Comparison of ENCODE assay signal across 20 cellular contexts in the genomic region with DNA sequence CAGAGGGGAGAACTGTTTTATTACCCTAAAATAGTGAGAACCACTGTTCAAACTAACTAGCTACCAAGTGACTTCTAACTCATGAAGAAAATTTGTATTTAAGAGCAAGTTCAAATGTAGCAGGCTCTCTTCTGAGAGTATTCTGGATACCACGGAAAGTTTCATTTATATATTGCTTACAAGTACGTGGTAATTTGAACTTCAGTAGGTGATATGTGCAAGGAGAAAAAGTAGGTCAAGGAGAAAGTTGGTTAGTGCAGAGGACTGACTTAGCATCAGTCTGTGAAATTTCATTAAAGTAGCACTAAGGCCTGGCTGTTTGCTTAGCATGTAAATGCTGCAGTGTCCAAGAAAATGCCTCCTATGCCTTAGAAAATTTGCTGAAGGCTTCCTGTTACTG. TPM values are rescaled to one million over a fixed set of nuclear protein-coding genes. Genes with fewer than 3 reads are reported as not detected.
DNase-seq lines count a peak whose midpoint lies in the region; ATAC-seq, FAIRE-seq and TF ChIP-seq lines count a peak whose summit lies in the region.
"Had no signal": no experiment of that assay in that cellular context is flagged by ENCODE, and none has a peak within 500 bp of the region (broad histone marks: within the 10 kb centered on the region; RNA-seq: fewer than 3 reads in every experiment).

No MANE protein-coding gene starts in this region.

- H3K36me3 Mint-ChIP-seq in astrocyte (ENCODE audit: low read depth, unreplicated experiment), result no peaks in the 10 kb centered on the region

- DNase-seq in D721Med (ENCODE audit: insufficient read length, low spot score) (no peak), GM12892 (ENCODE audit: insufficient read length) (no peak), astrocyte (ENCODE audit: low read depth) (no peak), NCI-H510A treated with DMSO at 0.1 percent for 48 hours (lab: John Stamatoyannopoulos, UW) (no peak), GM10248 (ENCODE audit: extremely low spot score) (no peak), NCI-H1048 (lab: John Stamatoyannopoulos, UW) (no peak)
- DNase-seq: ACHN; CD4-positive, alpha-beta T cell; DMS153; DMS79 treated with DMSO at 0.1 percent for 48 hours; GDM1; IMR-90; KG1 had no signal

- H3K27me3 Mint-ChIP-seq in astrocyte (ENCODE audit: low read depth, unreplicated experiment), result no peaks in the 10 kb centered on the region
- H3K27me3 Mint-ChIP-seq: CD4-positive, alpha-beta T cell had no signal

- H3K9ac ChIP-seq in KMS-11, result no peak overlapping the region
- no peak overlapping the region for H3K9ac ChIP-seq in astrocyte (ENCODE audit: low read length)
- H3K9ac ChIP-seq: BLaER1 treated with 17β-estradiol and CSF1 and Interleukin-3, amounts not matched to agents 10 nM and 100 nM had no signal

- peak overlapping the region; percentile 30; the same call in 1 of the 2 replicates for H3K4me2 ChIP-seq in KMS-11
- no peak overlapping the region for H3K4me2 ChIP-seq in astrocyte (ENCODE audit: low read length)
- H3K4me2 ChIP-seq: BLaER1 treated with 17β-estradiol and CSF1 and Interleukin-3, amounts not matched to agents 10 nM and 100 nM had no signal

- no peaks in the 10 kb centered on the region for H3K9me3 Mint-ChIP-seq in astrocyte (ENCODE audit: unreplicated experiment)
- H3K9me3 Mint-ChIP-seq: CD4-positive, alpha-beta T cell had no signal

- H2AFZ ChIP-seq in KMS-11 (ENCODE audit: low read depth) (no peak overlapping the region), astrocyte (ENCODE audit: low read depth, low read length) (no peak overlapping the region)

- H3K27ac ChIP-seq in KMS-11 (no peak overlapping the region), astrocyte (ENCODE audit: low read depth, low read length) (no peak overlapping the region)
- H3K27ac ChIP-seq: BLaER1 treated with 17β-estradiol and CSF1 and Interleukin-3, amounts not matched to agents 10 nM and 100 nM; HL-60 had no signal

- H3K27me3 ChIP-seq in KMS-11 (ENCODE audit: insufficient read depth, low read depth), result no peaks in the 10 kb centered on the region
- H3K27me3 ChIP-seq in astrocyte (ENCODE audit: insufficient read depth, low read length), result no peaks in the 10 kb centered on the region
- H3K27me3 ChIP-seq: BLaER1 treated with 17β-estradiol and CSF1 and Interleukin-3, amounts not matched to agents 10 nM and 100 nM had no signal

- H3K79me2 ChIP-seq in KMS-11 (ENCODE audit: insufficient read depth, low read depth) (no peaks in the 10 kb centered on the region), astrocyte (ENCODE audit: insufficient read depth, low read length) (no peaks in the 10 kb centered on the region)

- H3K4me3 ChIP-seq in KMS-11 (IDR thresholded peaks at IDR 0.05; ENCODE audit: insufficient read depth, low read depth, low read length) (no peak overlapping the region), astrocyte (ENCODE audit: insufficient read depth, low read depth, low read length) (no peak overlapping the region)
- H3K4me3 ChIP-seq: BLaER1 treated with 17β-estradiol and CSF1 and Interleukin-3, amounts not matched to agents 10 nM and 100 nM had no signal

- no peak for ATAC-seq in GM18505 (IDR thresholded peaks at IDR 0.05; ENCODE audit: unreplicated experiment)
- ATAC-seq: HCT116 had no signal

- CTCF ChIA-PET in GM10248 (lab: Yijun Ruan, JAX), result no interaction called here

- TF ChIP-seq CTCF in D721Med (IDR thresholded peaks at IDR 0.05; ENCODE audit: insufficient read depth, missing control alignments), result no peak
- TF ChIP-seq CTCF in KMS-11 (conservative IDR thresholded peaks at IDR 0.05; ENCODE audit: low read depth, low read length), result no peak
- TF ChIP-seq CTCF in astrocyte (IDR thresholded peaks at IDR 0.05; ENCODE audit: insufficient read depth, low read depth, low read length), result no peak
- TF ChIP-seq CTCF in GM10248 (IDR thresholded peaks at IDR 0.05; ENCODE audit: control extremely low read depth, extremely low read depth, low read depth, missing control alignments), result no peak

- H3K9me3 ChIP-seq in astrocyte (ENCODE audit: insufficient read depth, low read depth, low read length), result no peaks in the 10 kb centered on the region
- H3K9me3 ChIP-seq: BLaER1 treated with 17β-estradiol and CSF1 and Interleukin-3, amounts not matched to agents 10 nM and 100 nM had no signal

- peak; percentile 77 for FAIRE-seq in D721Med (lab: Jason Lieb, UNC)
- peak; percentile 70 for FAIRE-seq in GM12892 (lab: Jason Lieb, UNC)
- FAIRE-seq in astrocyte (lab: Jason Lieb, UNC), result peak; percentile 17
- FAIRE-seq: H1 had no signal

- no peak overlapping the region for H3K4me3 Mint-ChIP-seq in astrocyte (ENCODE audit: unreplicated experiment)
- H3K4me3 Mint-ChIP-seq: CD4-positive, alpha-beta T cell had no signal

- TF ChIP-seq POLR2A in GM12892 (IDR thresholded peaks at IDR 0.05; ENCODE audit: low read depth, low read length) (no peak), GM18505 (IDR thresholded peaks at IDR 0.05; ENCODE audit: borderline replicate concordance, extremely low read depth, insufficient read depth, insufficient read length) (no peak)

- H3K4me1 ChIP-seq in KMS-11 (ENCODE audit: low read depth, poor library complexity, severe bottlenecking) (peaks cover 15% of the 10 kb centered on the region), astrocyte (ENCODE audit: insufficient read depth, low read length) (no peaks in the 10 kb centered on the region)

- POLR2A ChIA-PET in GM10248 (lab: Yijun Ruan, JAX), result no interaction called here

- H3K36me3 ChIP-seq in KMS-11 (ENCODE audit: insufficient read depth), result no peaks in the 10 kb centered on the region
- H3K36me3 ChIP-seq in astrocyte (ENCODE audit: insufficient read depth, low read length), result no peaks in the 10 kb centered on the region

- H4K20me1 ChIP-seq in KMS-11 (ENCODE audit: insufficient read depth), result no peaks in the 10 kb centered on the region
- no peaks in the 10 kb centered on the region for H4K20me1 ChIP-seq in astrocyte (ENCODE audit: insufficient read depth, low read length)

- H3K27ac Mint-ChIP-seq in astrocyte (ENCODE audit: unreplicated experiment), result no peak overlapping the region
- H3K27ac Mint-ChIP-seq: CD4-positive, alpha-beta T cell had no signal

- no peaks in the 10 kb centered on the region for H3K4me1 Mint-ChIP-seq in astrocyte (ENCODE audit: low read depth, unreplicated experiment)

RNA-seq across cellular contexts. Expression of gene SERPINC1, which starts 16.7 kb away (rescaled TPM):
- polyA plus RNA-seq in GM12892 (2012; ENCODE audit: missing spikeins), result not detected
- total RNA-seq in astrocyte, result not detected in 2 replicates
- total RNA-seq: A172; CD4-positive, alpha-beta T cell; H1; IMR-90 had no signal
- polyA plus RNA-seq: IMR-90 had no signal

RNA-seq across cellular contexts. Expression of gene ZBTB37, which starts 32.2 kb away (rescaled TPM):
- 2.4 TPM for polyA plus RNA-seq in GM12892 (2012; ENCODE audit: missing spikeins)
- total RNA-seq in astrocyte, result 9.9 and 10.7 TPM in 2 replicates

RNA-seq across cellular contexts. Expression of gene GAS5, which starts 32.6 kb away (rescaled TPM):
- 977 TPM for polyA plus RNA-seq in GM12892 (2012; ENCODE audit: missing spikeins)
- 435 and 473 TPM in 2 replicates for total RNA-seq in astrocyte
